In the genomic region with DNA sequence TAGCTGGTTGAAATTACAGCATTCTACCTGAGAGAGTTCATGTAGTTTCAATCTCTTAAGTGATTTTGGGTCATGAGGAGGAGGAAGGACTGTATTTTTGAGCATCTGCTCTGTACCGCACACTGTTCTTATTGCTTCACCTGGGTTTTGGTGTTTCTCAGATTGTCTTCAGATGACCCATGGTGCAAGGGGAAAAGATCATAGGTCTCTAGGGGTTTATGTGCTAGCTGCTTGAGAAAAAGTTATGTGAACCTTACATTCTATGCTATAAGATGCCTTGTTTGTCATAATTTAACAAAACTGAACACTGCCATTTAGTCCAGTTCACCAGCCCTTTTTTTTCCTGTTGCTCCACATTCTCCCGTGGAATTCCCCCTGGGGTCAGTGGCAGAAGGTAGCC, we compare ENCODE assay signal across 21 cellular contexts.
DNase-seq lines count a peak whose midpoint lies in the region; ATAC-seq, FAIRE-seq and TF ChIP-seq lines count a peak whose summit lies in the region.
"Had no signal": no experiment of that assay in that cellular context is flagged by ENCODE, and none has a peak within 500 bp of the region (broad histone marks: within the 10 kb centered on the region; RNA-seq: fewer than 3 reads in every experiment).

No MANE protein-coding gene starts in this region.

- H3K4me2 ChIP-seq in astrocyte (ENCODE audit: low read length) = no peak overlapping the region
- H3K4me2 ChIP-seq: BLaER1 had no signal

- H3K4me3 Mint-ChIP-seq in activated T-cell treated with anti-CD3 and anti-CD28 coated beads, Interleukin-2, amount 50 U/mL, for 72 hours = no peak overlapping the region
- no peak overlapping the region for H3K4me3 Mint-ChIP-seq in activated T-cell treated with anti-CD3 and anti-CD28 coated beads, Interleukin-2, amount 50 U/mL, for 24 hours
- H3K4me3 Mint-ChIP-seq in astrocyte (ENCODE audit: unreplicated experiment) (no peak overlapping the region), nephron progenitor cell (no peak overlapping the region)
- no peak overlapping the region for H3K4me3 Mint-ChIP-seq in naive thymus-derived CD8-positive, alpha-beta T cell
- H3K4me3 Mint-ChIP-seq: B cell; CD4-positive, CD25-positive, alpha-beta regulatory T cell; CD8-positive, alpha-beta T cell had no signal

- no peaks in the 10 kb centered on the region for H3K79me2 ChIP-seq in astrocyte (ENCODE audit: insufficient read depth, low read length)

- no peaks in the 10 kb centered on the region for H3K4me1 ChIP-seq in astrocyte (ENCODE audit: insufficient read depth, low read length)
- H3K4me1 ChIP-seq: BLaER1, Caco-2 had no signal

- TF ChIP-seq CTCF in astrocyte (IDR thresholded peaks at IDR 0.05; ENCODE audit: insufficient read depth, low read depth, low read length) (no peak), nephron progenitor cell (IDR thresholded peaks at IDR 0.05) (no peak)

- no peaks in the 10 kb centered on the region for H3K9me3 ChIP-seq in astrocyte (ENCODE audit: insufficient read depth, low read depth, low read length)
- H3K9me3 ChIP-seq: BLaER1, Caco-2 had no signal

- H3K9ac ChIP-seq in astrocyte (ENCODE audit: low read length) = no peak overlapping the region
- H3K9ac ChIP-seq: BLaER1 had no signal

- peak; percentile 13 for FAIRE-seq in astrocyte (lab: Jason Lieb, UNC)
- FAIRE-seq: A204.1, G401.6, GM18507, H1 had no signal

- no peaks in the 10 kb centered on the region for H3K36me3 ChIP-seq in astrocyte (ENCODE audit: insufficient read depth, low read length)

- H3K27ac Mint-ChIP-seq in activated T-cell treated with anti-CD3 and anti-CD28 coated beads, Interleukin-2, amount 50 U/mL, for 72 hours = peak overlapping the region; percentile 63
- no peak overlapping the region for H3K27ac Mint-ChIP-seq in activated T-cell treated with anti-CD3 and anti-CD28 coated beads, Interleukin-2, amount 50 U/mL, for 24 hours
- no peak overlapping the region for H3K27ac Mint-ChIP-seq in astrocyte (ENCODE audit: unreplicated experiment)
- H3K27ac Mint-ChIP-seq in nephron progenitor cell = peak overlapping the region; percentile 53
- peak overlapping the region in 1 of 10 donors; percentile 12 for H3K27ac Mint-ChIP-seq in naive thymus-derived CD8-positive, alpha-beta T cell
- H3K27ac Mint-ChIP-seq: B cell; CD4-positive, CD25-positive, alpha-beta regulatory T cell; CD8-positive, alpha-beta T cell had no signal

- H3K4me3 ChIP-seq in astrocyte (ENCODE audit: insufficient read depth, low read depth, low read length) = no peak overlapping the region
- H3K4me3 ChIP-seq: BLaER1 had no signal

- no peaks in the 10 kb centered on the region for H3K36me3 Mint-ChIP-seq in activated T-cell treated with anti-CD3 and anti-CD28 coated beads, Interleukin-2, amount 50 U/mL, for 72 hours (ENCODE audit: insufficient read depth in 2 of 2)
- peaks cover 55% of the 10 kb centered on the region for H3K36me3 Mint-ChIP-seq in activated T-cell treated with anti-CD3 and anti-CD28 coated beads, Interleukin-2, amount 50 U/mL, for 24 hours (ENCODE audit: low read depth)
- H3K36me3 Mint-ChIP-seq in astrocyte (ENCODE audit: low read depth, unreplicated experiment) = peaks cover 5% of the 10 kb centered on the region
- H3K36me3 Mint-ChIP-seq in nephron progenitor cell (ENCODE audit: low read depth) = peaks cover 77% of the 10 kb centered on the region
- H3K36me3 Mint-ChIP-seq in naive thymus-derived CD8-positive, alpha-beta T cell = peaks cover 5 to 72% (median 7%) of the 10 kb centered on the region in 3 donors

- H4K20me1 ChIP-seq in astrocyte (ENCODE audit: insufficient read depth, low read length) = no peaks in the 10 kb centered on the region
- H4K20me1 ChIP-seq: BLaER1 had no signal

- H3K27me3 ChIP-seq in astrocyte (ENCODE audit: insufficient read depth, low read length) = no peaks in the 10 kb centered on the region
- H3K27me3 ChIP-seq: BLaER1 had no signal

- no peak overlapping the region for H2AFZ ChIP-seq in astrocyte (ENCODE audit: low read depth, low read length)

- POLR2A ChIA-PET in naive thymus-derived CD8-positive, alpha-beta T cell (lab: Charles Lee) = no interaction called here

- ATAC-seq in activated T-cell treated with anti-CD3 and anti-CD28 coated beads, Interleukin-2, amount 50 U/mL, for 72 hours (replicated peaks in 1 of 2) = no peak
- ATAC-seq in HG03469 (IDR thresholded peaks at IDR 0.05; ENCODE audit: unreplicated experiment) = no peak
- no peak for ATAC-seq in naive thymus-derived CD8-positive, alpha-beta T cell
- ATAC-seq: CD8-positive, alpha-beta T cell; HCT116 had no signal

- peaks cover 4% of the 10 kb centered on the region for H3K4me1 Mint-ChIP-seq in activated T-cell treated with anti-CD3 and anti-CD28 coated beads, Interleukin-2, amount 50 U/mL, for 72 hours (ENCODE audit: low read depth)
- no peaks in the 10 kb centered on the region for H3K4me1 Mint-ChIP-seq in activated T-cell treated with anti-CD3 and anti-CD28 coated beads, Interleukin-2, amount 50 U/mL, for 24 hours (ENCODE audit: low read depth)
- H3K4me1 Mint-ChIP-seq in astrocyte (ENCODE audit: low read depth, unreplicated experiment) = peaks cover 6% of the 10 kb centered on the region
- peaks cover 10% of the 10 kb centered on the region for H3K4me1 Mint-ChIP-seq in nephron progenitor cell
- H3K4me1 Mint-ChIP-seq in naive thymus-derived CD8-positive, alpha-beta T cell = no peaks in the 10 kb centered on the region
- H3K4me1 Mint-ChIP-seq: B cell; CD4-positive, CD25-positive, alpha-beta regulatory T cell had no signal

- no peaks in the 10 kb centered on the region for H3K27me3 Mint-ChIP-seq in activated T-cell treated with anti-CD3 and anti-CD28 coated beads, Interleukin-2, amount 50 U/mL, for 72 hours (ENCODE audit: low read depth)
- peaks cover 21% of the 10 kb centered on the region for H3K27me3 Mint-ChIP-seq in activated T-cell treated with anti-CD3 and anti-CD28 coated beads, Interleukin-2, amount 50 U/mL, for 24 hours
- no peaks in the 10 kb centered on the region for H3K27me3 Mint-ChIP-seq in astrocyte (ENCODE audit: low read depth, unreplicated experiment)
- H3K27me3 Mint-ChIP-seq in nephron progenitor cell (ENCODE audit: low read depth, poor library complexity) = no peaks in the 10 kb centered on the region
- no peaks in the 10 kb centered on the region for H3K27me3 Mint-ChIP-seq in naive thymus-derived CD8-positive, alpha-beta T cell
- H3K27me3 Mint-ChIP-seq: B cell; CD4-positive, CD25-positive, alpha-beta regulatory T cell had no signal

- DNase-seq in activated T-cell treated with anti-CD3 and anti-CD28 coated beads, Interleukin-2, amount 50 U/mL, for 72 hours = no peak
- DNase-seq in activated T-cell treated with anti-CD3 and anti-CD28 coated beads, Interleukin-2, amount 50 U/mL, for 24 hours = no peak
- no peak for DNase-seq in astrocyte (ENCODE audit: low read depth)
- DNase-seq in nephron progenitor cell = no peak
- DNase-seq in naive thymus-derived CD8-positive, alpha-beta T cell = no peak
- DNase-seq: Caco-2; CD4-positive, CD25-positive, alpha-beta regulatory T cell; CD8-positive, alpha-beta T cell; DMS153; DND-41; H7 had no signal

- H3K9me3 Mint-ChIP-seq in activated T-cell treated with anti-CD3 and anti-CD28 coated beads, Interleukin-2, amount 50 U/mL, for 72 hours = no peaks in the 10 kb centered on the region
- no peaks in the 10 kb centered on the region for H3K9me3 Mint-ChIP-seq in activated T-cell treated with anti-CD3 and anti-CD28 coated beads, Interleukin-2, amount 50 U/mL, for 24 hours
- H3K9me3 Mint-ChIP-seq in astrocyte (ENCODE audit: unreplicated experiment) (no peaks in the 10 kb centered on the region), nephron progenitor cell (no peaks in the 10 kb centered on the region)
- H3K9me3 Mint-ChIP-seq in naive thymus-derived CD8-positive, alpha-beta T cell = no peaks in the 10 kb centered on the region
- H3K9me3 Mint-ChIP-seq: CD4-positive, CD25-positive, alpha-beta regulatory T cell; CD8-positive, alpha-beta T cell had no signal

- H3K27ac ChIP-seq in astrocyte (ENCODE audit: low read depth, low read length) = no peak overlapping the region
- H3K27ac ChIP-seq: 22Rv1, BLaER1, C4-2B had no signal

Comparison
In these comparisons a context has a peak if more than half of its experiments do, and no peak if none do; other contexts are left out.
1. H3K27ac Mint-ChIP-seq: peak in activated T-cell treated with anti-CD3 and anti-CD28 coated beads, Interleukin-2, amount 50 U/mL, for 72 hours (single experiment) and nephron progenitor cell (single experiment); none in activated T-cell treated with anti-CD3 and anti-CD28 coated beads, Interleukin-2, amount 50 U/mL, for 24 hours (single experiment) and astrocyte (single experiment).